ENCODE assay signal across 10 cellular contexts in the genomic region with DNA sequence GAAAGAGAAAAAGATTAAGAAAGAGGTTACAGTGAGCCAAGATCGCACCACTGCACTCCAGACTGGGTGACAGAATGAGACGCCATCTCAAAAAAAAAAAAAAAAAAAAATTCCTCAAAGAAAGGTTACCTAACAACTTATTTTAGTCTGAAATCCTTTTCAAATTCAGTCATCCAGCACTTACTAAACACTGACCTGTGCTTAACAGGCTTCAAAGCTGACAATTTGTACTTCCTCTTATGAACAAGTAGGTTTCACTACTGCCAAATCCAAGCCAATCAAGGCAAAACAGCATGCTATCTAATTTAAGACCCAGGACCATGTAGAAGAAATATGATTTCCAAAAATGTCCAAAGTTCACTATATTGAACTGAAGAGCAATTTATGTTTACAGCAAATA. TPM values are rescaled to one million over a fixed set of nuclear protein-coding genes. Genes with fewer than 3 reads are reported as not detected.
DNase-seq lines count a peak whose midpoint lies in the region; ATAC-seq and TF ChIP-seq lines count a peak whose summit lies in the region.
"Had no signal": no experiment of that assay in that cellular context is flagged by ENCODE, and none has a peak within 500 bp of the region (broad histone marks: within the 10 kb centered on the region; RNA-seq: fewer than 3 reads in every experiment).

No MANE protein-coding gene starts in this region.

- no peak for TF ChIP-seq CTCF in left lung (IDR thresholded peaks at IDR 0.05)

- no peaks in the 10 kb centered on the region for H3K27me3 ChIP-seq in left lung

- peaks cover 0 to 33% of the 10 kb centered on the region in 2 donors for H3K36me3 ChIP-seq in left lung

- ATAC-seq in GM18508 (IDR thresholded peaks at IDR 0.05; ENCODE audit: insufficient read depth, unreplicated experiment) (peak; percentile 86), GM21825 (IDR thresholded peaks at IDR 0.05; ENCODE audit: unreplicated experiment) (peak; percentile 83), left lung (peak; percentile 87), left lobe of liver (no peak)
- ATAC-seq: activated CD8-positive, alpha-beta T cell treated with anti-CD3 and anti-CD28 coated beads for 36 hours; HCT116 had no signal

- DNase-seq in NAMALWA (ENCODE audit: low spot score) = peak; percentile 64
- DNase-seq in left lung = no peak
- no peak for DNase-seq in dermis blood vessel endothelial cell
- no peak for DNase-seq in NCI-H146 (lab: John Stamatoyannopoulos, UW)
- DNase-seq in left lobe of liver (ENCODE audit: low spot score) = no peak
- DNase-seq in cortex of kidney (lab: John Stamatoyannopoulos, UW) = no peak
- DNase-seq: activated CD8-positive, alpha-beta T cell treated with anti-CD3 and anti-CD28 coated beads for 36 hours had no signal

- H3K4me1 ChIP-seq in left lung = peaks cover 0 to 43% of the 10 kb centered on the region in 2 donors

- peak overlapping the region; percentile 9 to 30 for H3K27ac ChIP-seq in left lung

- intact Hi-C loops in left lung (cut with DNase I) = no loop called here

- H3K9me3 ChIP-seq in left lung = no peaks in the 10 kb centered on the region

- no peak overlapping the region for H3K4me3 ChIP-seq in left lung

RNA-seq across cellular contexts. Expression of gene PWWP2A, which starts 13.6 kb away (rescaled TPM):
- total RNA-seq in left lung (10 to 100 TPM; 24.6 to 25.2 TPM), dermis blood vessel endothelial cell (16.7 and 17.7 TPM in 2 replicates), left lobe of liver (10.1 TPM)
